ENCODE assay signal across 8 cellular contexts in genomic region chr3:59857589-59858346, GRCh38.
A peak's percentile ranks its signal among the peaks of the same experiment; 100 is the strongest.
DNase-seq lines count a peak whose midpoint lies in the region; FAIRE-seq and TF ChIP-seq lines count a peak whose summit lies in the region.

No MANE protein-coding gene starts in this region.

- H3K36me3 ChIP-seq in osteoblast (ENCODE audit: insufficient read depth, low read length), result no peaks in the 10 kb centered on the region
- H3K36me3 ChIP-seq in tibial artery, result no peaks in the 10 kb centered on the region

- FAIRE-seq in G401.6 (lab: Jason Lieb, UNC), result peak; percentile 97

- H3K79me2 ChIP-seq in osteoblast (ENCODE audit: insufficient read depth, low read length), result no peaks in the 10 kb centered on the region

- H3K4me1 ChIP-seq in osteoblast (ENCODE audit: insufficient read depth, low read length), result peaks cover 10% of the 10 kb centered on the region
- no peaks in the 10 kb centered on the region for H3K4me1 ChIP-seq in tibial artery

- peak overlapping the region; percentile 66 for H3K4me2 ChIP-seq in osteoblast (ENCODE audit: insufficient read depth, low read length)

- no peaks in the 10 kb centered on the region for H4K20me1 ChIP-seq in osteoblast (ENCODE audit: insufficient read depth, low read length)

- H2AFZ ChIP-seq in osteoblast (ENCODE audit: low read length), result peak overlapping the region; percentile 20

- DNase-seq in GOT3 (lab: John Stamatoyannopoulos, UW) (peak; percentile 4), SHP77 treated with DMSO at 0.1 percent for 48 hours (lab: John Stamatoyannopoulos, UW) (peak; percentile 54), foreskin fibroblast (peak; percentile 67 to 91), osteoblast (ENCODE audit: insufficient read length, low spot score, missing footprints) (peak; percentile 83), tibial artery (peak; percentile 64 to 85)
- DNase-seq in activated effector memory CD4-positive, alpha-beta T cell treated with Interleukin-2 at 50 U/mL for 16 hours, result peak; percentile 52

- H3K27ac ChIP-seq in osteoblast (ENCODE audit: low read depth, low read length), result no peak overlapping the region
- H3K27ac ChIP-seq in tibial artery, result no peak overlapping the region

- intact Hi-C loops in tibial artery (cut with DNase I; ENCODE audit: low total_unique reads), result loop anchor here (5.0 kb wide), 1 partner anchor 280 kb away; no protein-coding TSS in a partner anchor

- H3K4me3 ChIP-seq in foreskin fibroblast (ENCODE audit: low read depth in 1 of 2, low read length in 2 of 2) (no peak overlapping the region), osteoblast (ENCODE audit: insufficient read depth, low read length) (no peak overlapping the region), tibial artery (no peak overlapping the region)

- no peaks in the 10 kb centered on the region for H3K9me3 ChIP-seq in osteoblast (ENCODE audit: low read depth, low read length)
- no peaks in the 10 kb centered on the region for H3K9me3 ChIP-seq in tibial artery

- peak; percentile 96 for TF ChIP-seq CTCF in LNCAP (IDR thresholded peaks at IDR 0.05)
- peak; percentile 67 for TF ChIP-seq CTCF in foreskin fibroblast (IDR thresholded peaks at IDR 0.05; ENCODE audit: low read depth, low read length)
- peak; percentile 97 for TF ChIP-seq CTCF in osteoblast (IDR thresholded peaks at IDR 0.05; ENCODE audit: extremely low read depth, low read depth, low read length)
- TF ChIP-seq CTCF in tibial artery (IDR thresholded peaks at IDR 0.05), result peak; percentile 93 to 95

- H3K27me3 ChIP-seq in osteoblast (ENCODE audit: insufficient read depth, low read length) (no peaks in the 10 kb centered on the region), tibial artery (no peaks in the 10 kb centered on the region)

Comparison
In these comparisons a context has a peak if more than half of its experiments do, and no peak if none do; other contexts are left out.
1. DNase-seq: peak in every context shown above with its lines; median percentile 83 in osteoblast; 79 in foreskin fibroblast; 74 in tibial artery; 54 in SHP77 treated with DMSO at 0.1 percent for 48 hours; 52 in activated effector memory CD4-positive, alpha-beta T cell treated with Interleukin-2 at 50 U/mL for 16 hours; 4 in GOT3.